In the genomic region with DNA sequence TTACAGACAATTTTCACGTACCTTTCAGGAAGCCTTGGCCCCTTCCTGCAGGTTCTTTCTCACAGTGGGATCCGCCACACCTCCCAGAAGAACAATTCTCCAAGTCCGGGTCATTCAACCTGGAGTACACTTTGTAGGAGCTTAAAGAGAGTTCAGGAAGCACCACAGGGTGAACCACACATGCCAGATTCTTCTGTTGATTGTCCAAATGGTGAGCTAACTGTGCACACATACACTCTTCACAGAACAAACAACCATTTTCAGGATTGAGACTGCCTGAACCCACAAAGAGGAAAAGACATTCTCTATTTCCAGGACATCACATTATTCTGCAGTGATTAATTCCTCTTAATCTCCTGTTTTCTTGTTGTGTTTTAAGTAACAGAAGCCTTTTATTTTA, we compare ENCODE assay signal across 2 cellular contexts.
TF ChIP-seq lines count a peak whose summit lies in the region.

No MANE protein-coding gene starts in this region.

TF ChIP-seq in GM23338, 12 proteins besides CTCF, POLR2A, EP300 and RAD21 (continued from another document):
- TF ChIP-seq, protein P1, sequence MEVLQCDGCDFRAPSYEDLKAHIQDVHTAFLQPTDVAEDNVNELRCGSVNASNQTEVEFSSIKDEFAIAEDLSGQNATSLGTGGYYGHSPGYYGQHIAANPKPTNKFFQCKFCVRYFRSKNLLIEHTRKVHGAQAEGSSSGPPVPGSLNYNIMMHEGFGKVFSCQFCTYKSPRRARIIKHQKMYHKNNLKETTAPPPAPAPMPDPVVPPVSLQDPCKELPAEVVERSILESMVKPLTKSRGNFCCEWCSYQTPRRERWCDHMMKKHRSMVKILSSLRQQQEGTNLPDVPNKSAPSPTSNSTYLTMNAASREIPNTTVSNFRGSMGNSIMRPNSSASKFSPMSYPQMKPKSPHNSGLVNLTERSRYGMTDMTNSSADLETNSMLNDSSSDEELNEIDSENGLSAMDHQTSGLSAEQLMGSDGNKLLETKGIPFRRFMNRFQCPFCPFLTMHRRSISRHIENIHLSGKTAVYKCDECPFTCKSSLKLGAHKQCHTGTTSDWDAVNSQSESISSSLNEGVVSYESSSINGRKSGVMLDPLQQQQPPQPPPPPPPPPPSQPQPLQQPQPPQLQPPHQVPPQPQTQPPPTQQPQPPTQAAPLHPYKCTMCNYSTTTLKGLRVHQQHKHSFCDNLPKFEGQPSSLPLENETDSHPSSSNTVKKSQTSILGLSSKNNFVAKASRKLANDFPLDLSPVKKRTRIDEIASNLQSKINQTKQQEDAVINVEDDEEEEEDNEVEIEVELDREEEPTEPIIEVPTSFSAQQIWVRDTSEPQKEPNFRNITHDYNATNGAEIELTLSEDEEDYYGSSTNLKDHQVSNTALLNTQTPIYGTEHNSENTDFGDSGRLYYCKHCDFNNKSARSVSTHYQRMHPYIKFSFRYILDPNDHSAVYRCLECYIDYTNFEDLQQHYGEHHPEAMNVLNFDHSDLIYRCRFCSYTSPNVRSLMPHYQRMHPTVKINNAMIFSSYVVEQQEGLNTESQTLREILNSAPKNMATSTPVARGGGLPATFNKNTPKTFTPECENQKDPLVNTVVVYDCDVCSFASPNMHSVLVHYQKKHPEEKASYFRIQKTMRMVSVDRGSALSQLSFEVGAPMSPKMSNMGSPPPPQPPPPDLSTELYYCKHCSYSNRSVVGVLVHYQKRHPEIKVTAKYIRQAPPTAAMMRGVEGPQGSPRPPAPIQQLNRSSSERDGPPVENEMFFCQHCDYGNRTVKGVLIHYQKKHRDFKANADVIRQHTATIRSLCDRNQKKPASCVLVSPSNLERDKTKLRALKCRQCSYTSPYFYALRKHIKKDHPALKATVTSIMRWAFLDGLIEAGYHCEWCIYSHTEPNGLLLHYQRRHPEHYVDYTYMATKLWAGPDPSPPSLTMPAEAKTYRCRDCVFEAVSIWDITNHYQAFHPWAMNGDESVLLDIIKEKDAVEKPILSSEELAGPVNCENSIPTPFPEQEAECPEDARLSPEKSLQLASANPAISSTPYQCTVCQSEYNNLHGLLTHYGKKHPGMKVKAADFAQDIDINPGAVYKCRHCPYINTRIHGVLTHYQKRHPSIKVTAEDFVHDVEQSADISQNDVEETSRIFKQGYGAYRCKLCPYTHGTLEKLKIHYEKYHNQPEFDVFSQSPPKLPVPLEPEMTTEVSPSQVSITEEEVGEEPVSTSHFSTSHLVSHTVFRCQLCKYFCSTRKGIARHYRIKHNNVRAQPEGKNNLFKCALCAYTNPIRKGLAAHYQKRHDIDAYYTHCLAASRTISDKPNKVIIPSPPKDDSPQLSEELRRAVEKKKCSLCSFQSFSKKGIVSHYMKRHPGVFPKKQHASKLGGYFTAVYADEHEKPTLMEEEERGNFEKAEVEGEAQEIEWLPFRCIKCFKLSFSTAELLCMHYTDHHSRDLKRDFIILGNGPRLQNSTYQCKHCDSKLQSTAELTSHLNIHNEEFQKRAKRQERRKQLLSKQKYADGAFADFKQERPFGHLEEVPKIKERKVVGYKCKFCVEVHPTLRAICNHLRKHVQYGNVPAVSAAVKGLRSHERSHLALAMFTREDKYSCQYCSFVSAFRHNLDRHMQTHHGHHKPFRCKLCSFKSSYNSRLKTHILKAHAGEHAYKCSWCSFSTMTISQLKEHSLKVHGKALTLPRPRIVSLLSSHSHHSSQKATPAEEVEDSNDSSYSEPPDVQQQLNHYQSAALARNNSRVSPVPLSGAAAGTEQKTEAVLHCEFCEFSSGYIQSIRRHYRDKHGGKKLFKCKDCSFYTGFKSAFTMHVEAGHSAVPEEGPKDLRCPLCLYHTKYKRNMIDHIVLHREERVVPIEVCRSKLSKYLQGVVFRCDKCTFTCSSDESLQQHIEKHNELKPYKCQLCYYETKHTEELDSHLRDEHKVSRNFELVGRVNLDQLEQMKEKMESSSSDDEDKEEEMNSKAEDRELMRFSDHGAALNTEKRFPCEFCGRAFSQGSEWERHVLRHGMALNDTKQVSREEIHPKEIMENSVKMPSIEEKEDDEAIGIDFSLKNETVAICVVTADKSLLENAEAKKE (CRISPR knock-in tag; IDR thresholded peaks at IDR 0.05), result no peak
TF ChIP-seq in GM23338: peak in this region for 0.

TF ChIP-seq in HepG2, 621 proteins besides CTCF, POLR2A, EP300 and RAD21 (continued from another document):
- TF ChIP-seq, protein P2, sequence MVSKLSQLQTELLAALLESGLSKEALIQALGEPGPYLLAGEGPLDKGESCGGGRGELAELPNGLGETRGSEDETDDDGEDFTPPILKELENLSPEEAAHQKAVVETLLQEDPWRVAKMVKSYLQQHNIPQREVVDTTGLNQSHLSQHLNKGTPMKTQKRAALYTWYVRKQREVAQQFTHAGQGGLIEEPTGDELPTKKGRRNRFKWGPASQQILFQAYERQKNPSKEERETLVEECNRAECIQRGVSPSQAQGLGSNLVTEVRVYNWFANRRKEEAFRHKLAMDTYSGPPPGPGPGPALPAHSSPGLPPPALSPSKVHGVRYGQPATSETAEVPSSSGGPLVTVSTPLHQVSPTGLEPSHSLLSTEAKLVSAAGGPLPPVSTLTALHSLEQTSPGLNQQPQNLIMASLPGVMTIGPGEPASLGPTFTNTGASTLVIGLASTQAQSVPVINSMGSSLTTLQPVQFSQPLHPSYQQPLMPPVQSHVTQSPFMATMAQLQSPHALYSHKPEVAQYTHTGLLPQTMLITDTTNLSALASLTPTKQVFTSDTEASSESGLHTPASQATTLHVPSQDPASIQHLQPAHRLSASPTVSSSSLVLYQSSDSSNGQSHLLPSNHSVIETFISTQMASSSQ (IDR thresholded peaks at IDR 0.05; ENCODE audit: low read depth), result 0 out of 2 replicates have a peak, but pooled peaks have one; percentile 12
- TF ChIP-seq, protein P2 (CRISPR knock-in tag; IDR thresholded peaks at IDR 0.05; ENCODE audit: borderline replicate concordance), result no peak
- TF ChIP-seq BCL6 (CRISPR knock-in tag; IDR thresholded peaks at IDR 0.05) (peak; percentile 47; the same call in 1 of the 2 replicates), RXRB (CRISPR knock-in tag; IDR thresholded peaks at IDR 0.05; ENCODE audit: borderline replicate concordance) (0 out of 2 replicates have a peak, but pooled peaks have one; percentile 17), SMAD9 (CRISPR knock-in tag; IDR thresholded peaks at IDR 0.05) (no peak), REXO4 (CRISPR knock-in tag; IDR thresholded peaks at IDR 0.05; ENCODE audit: borderline replicate concordance) (no peak), RARA (CRISPR knock-in tag; IDR thresholded peaks at IDR 0.05) (peak; percentile 34; the same call in 1 of the 2 replicates), ZNF605 (CRISPR knock-in tag; IDR thresholded peaks at IDR 0.05) (no peak), ZMYM4 (CRISPR knock-in tag; IDR thresholded peaks at IDR 0.05) (0 out of 2 replicates have a peak, but pooled peaks have one; percentile 37), FOXA3 (CRISPR knock-in tag; IDR thresholded peaks at IDR 0.05) (peak; percentile 43; the same call in 1 of the 2 replicates), ZNF792 (CRISPR knock-in tag; IDR thresholded peaks at IDR 0.05) (no peak), FOXC1 (CRISPR knock-in tag; IDR thresholded peaks at IDR 0.05; ENCODE audit: borderline replicate concordance) (no peak)
- TF ChIP-seq, protein P3, sequence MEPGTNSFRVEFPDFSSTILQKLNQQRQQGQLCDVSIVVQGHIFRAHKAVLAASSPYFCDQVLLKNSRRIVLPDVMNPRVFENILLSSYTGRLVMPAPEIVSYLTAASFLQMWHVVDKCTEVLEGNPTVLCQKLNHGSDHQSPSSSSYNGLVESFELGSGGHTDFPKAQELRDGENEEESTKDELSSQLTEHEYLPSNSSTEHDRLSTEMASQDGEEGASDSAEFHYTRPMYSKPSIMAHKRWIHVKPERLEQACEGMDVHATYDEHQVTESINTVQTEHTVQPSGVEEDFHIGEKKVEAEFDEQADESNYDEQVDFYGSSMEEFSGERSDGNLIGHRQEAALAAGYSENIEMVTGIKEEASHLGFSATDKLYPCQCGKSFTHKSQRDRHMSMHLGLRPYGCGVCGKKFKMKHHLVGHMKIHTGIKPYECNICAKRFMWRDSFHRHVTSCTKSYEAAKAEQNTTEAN (CRISPR knock-in tag; conservative IDR thresholded peaks at IDR 0.05), result peak; percentile 56; the same call in 1 of the 2 replicates
- TF ChIP-seq, protein P4, sequence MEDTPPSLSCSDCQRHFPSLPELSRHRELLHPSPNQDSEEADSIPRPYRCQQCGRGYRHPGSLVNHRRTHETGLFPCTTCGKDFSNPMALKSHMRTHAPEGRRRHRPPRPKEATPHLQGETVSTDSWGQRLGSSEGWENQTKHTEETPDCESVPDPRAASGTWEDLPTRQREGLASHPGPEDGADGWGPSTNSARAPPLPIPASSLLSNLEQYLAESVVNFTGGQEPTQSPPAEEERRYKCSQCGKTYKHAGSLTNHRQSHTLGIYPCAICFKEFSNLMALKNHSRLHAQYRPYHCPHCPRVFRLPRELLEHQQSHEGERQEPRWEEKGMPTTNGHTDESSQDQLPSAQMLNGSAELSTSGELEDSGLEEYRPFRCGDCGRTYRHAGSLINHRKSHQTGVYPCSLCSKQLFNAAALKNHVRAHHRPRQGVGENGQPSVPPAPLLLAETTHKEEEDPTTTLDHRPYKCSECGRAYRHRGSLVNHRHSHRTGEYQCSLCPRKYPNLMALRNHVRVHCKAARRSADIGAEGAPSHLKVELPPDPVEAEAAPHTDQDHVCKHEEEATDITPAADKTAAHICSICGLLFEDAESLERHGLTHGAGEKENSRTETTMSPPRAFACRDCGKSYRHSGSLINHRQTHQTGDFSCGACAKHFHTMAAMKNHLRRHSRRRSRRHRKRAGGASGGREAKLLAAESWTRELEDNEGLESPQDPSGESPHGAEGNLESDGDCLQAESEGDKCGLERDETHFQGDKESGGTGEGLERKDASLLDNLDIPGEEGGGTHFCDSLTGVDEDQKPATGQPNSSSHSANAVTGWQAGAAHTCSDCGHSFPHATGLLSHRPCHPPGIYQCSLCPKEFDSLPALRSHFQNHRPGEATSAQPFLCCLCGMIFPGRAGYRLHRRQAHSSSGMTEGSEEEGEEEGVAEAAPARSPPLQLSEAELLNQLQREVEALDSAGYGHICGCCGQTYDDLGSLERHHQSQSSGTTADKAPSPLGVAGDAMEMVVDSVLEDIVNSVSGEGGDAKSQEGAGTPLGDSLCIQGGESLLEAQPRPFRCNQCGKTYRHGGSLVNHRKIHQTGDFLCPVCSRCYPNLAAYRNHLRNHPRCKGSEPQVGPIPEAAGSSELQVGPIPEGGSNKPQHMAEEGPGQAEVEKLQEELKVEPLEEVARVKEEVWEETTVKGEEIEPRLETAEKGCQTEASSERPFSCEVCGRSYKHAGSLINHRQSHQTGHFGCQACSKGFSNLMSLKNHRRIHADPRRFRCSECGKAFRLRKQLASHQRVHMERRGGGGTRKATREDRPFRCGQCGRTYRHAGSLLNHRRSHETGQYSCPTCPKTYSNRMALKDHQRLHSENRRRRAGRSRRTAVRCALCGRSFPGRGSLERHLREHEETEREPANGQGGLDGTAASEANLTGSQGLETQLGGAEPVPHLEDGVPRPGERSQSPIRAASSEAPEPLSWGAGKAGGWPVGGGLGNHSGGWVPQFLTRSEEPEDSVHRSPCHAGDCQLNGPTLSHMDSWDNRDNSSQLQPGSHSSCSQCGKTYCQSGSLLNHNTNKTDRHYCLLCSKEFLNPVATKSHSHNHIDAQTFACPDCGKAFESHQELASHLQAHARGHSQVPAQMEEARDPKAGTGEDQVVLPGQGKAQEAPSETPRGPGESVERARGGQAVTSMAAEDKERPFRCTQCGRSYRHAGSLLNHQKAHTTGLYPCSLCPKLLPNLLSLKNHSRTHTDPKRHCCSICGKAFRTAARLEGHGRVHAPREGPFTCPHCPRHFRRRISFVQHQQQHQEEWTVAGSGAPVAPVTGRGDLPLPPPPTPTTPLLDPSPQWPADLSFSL (CRISPR knock-in tag; IDR thresholded peaks at IDR 0.05), result 0 out of 2 replicates have a peak, but pooled peaks have one; percentile 34
- TF ChIP-seq, protein P5, sequence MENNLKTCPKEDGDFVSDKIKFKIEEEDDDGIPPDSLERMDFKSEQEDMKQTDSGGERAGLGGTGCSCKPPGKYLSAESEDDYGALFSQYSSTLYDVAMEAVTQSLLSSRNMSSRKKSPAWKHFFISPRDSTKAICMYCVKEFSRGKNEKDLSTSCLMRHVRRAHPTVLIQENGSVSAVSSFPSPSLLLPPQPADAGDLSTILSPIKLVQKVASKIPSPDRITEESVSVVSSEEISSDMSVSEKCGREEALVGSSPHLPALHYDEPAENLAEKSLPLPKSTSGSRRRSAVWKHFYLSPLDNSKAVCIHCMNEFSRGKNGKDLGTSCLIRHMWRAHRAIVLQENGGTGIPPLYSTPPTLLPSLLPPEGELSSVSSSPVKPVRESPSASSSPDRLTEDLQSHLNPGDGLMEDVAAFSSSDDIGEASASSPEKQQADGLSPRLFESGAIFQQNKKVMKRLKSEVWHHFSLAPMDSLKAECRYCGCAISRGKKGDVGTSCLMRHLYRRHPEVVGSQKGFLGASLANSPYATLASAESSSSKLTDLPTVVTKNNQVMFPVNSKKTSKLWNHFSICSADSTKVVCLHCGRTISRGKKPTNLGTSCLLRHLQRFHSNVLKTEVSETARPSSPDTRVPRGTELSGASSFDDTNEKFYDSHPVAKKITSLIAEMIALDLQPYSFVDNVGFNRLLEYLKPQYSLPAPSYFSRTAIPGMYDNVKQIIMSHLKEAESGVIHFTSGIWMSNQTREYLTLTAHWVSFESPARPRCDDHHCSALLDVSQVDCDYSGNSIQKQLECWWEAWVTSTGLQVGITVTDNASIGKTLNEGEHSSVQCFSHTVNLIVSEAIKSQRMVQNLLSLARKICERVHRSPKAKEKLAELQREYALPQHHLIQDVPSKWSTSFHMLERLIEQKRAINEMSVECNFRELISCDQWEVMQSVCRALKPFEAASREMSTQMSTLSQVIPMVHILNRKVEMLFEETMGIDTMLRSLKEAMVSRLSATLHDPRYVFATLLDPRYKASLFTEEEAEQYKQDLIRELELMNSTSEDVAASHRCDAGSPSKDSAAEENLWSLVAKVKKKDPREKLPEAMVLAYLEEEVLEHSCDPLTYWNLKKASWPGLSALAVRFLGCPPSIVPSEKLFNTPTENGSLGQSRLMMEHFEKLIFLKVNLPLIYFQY (CRISPR knock-in tag; IDR thresholded peaks at IDR 0.05; ENCODE audit: borderline replicate concordance), result no peak
